In the genomic region with DNA sequence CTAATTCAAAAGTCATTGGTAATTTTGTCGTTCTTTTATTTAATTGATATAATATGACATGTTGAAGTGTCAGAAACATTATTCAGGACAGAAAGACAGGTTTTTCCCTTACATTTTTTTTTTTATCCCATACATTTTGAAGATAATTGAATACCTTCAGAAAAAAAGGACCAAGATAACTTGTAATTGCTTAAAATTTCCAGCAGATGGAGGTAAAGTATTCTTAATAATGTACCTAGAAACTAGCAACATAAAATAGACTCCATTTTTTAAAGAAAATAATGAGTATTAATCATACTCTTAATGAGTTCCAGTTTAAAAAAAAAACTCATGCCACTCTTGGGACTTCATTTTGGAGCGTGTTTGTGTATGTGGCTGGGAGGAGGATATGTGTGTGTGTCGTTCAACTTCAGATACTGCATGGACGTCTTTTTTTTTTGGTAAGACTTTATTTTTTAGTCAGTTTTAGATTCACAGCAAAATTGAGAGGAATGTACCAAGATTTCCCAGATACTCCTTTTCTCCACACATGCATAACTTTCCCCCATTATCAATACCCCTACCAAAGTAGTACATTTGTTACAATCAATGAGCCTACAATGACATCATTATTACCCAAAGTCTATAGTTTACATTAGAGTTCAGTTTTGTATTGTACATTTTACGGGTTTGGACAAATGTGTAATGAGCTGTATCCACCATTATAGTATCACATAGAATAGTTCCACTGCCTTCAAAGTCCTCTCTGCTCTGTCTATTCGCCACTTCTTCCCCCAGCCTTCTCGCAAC, we compare ENCODE assay signal across 9 cellular contexts.
A peak's percentile ranks its signal among the peaks of the same experiment; 100 is the strongest.
DNase-seq lines count a peak whose midpoint lies in the region; ATAC-seq and TF ChIP-seq lines count a peak whose summit lies in the region.
"Had no signal": no experiment of that assay in that cellular context is flagged by ENCODE, and none has a peak within 500 bp of the region (broad histone marks: within the 10 kb centered on the region; RNA-seq: fewer than 3 reads in every experiment).

No MANE protein-coding gene starts in this region.

- ATAC-seq in activated T-cell treated with anti-CD3 and anti-CD28 coated beads, Interleukin-2, amount 50 U/mL, for 72 hours (replicated peaks in 1 of 2): no peak

- BruUV-seq in A673 (replicated peaks; lab: Mats Ljungman, UMichigan): no TSS peak

- no peaks in the 10 kb centered on the region for H3K9me3 Mint-ChIP-seq in neural crest cell
- no peaks in the 10 kb centered on the region for H3K9me3 Mint-ChIP-seq in activated T-cell treated with anti-CD3 and anti-CD28 coated beads, Interleukin-2, amount 50 U/mL, for 72 hours
- H3K9me3 Mint-ChIP-seq: activated naive CD8-positive, alpha-beta T cell treated with anti-CD3 and anti-CD28 coated beads, Interleukin-2, amount 10 ng/mL, durations not matched to agents 7 days and 5 days had no signal

- DNase-seq in A673 (ENCODE audit: low spot score) (peak; percentile 39), GM13976 (ENCODE audit: low spot score) (peak; percentile 14), NCI-H446 treated with DMSO at 0.1 percent for 48 hours (lab: John Stamatoyannopoulos, UW) (peak; percentile 38), dermis blood vessel endothelial cell (peak; percentile 37), neural crest cell (ENCODE audit: low read depth, low spot score) (no peak), HK-2 (ENCODE audit: unreplicated experiment) (no peak), MG63 (no peak)
- no peak for DNase-seq in activated T-cell treated with anti-CD3 and anti-CD28 coated beads, Interleukin-2, amount 50 U/mL, for 72 hours
- DNase-seq: activated naive CD8-positive, alpha-beta T cell treated with anti-CD3 and anti-CD28 coated beads, Interleukin-2, amount 10 ng/mL, durations not matched to agents 7 days and 5 days had no signal

- no peak overlapping the region for H3K27ac ChIP-seq in A673 (ENCODE audit: low read depth, low read length, poor library complexity, severe bottlenecking)

- POLR2A ChIA-PET in A673 (lab: Charles Lee; ENCODE audit: low non-redundant PET): no interaction called here

- peaks cover 7% of the 10 kb centered on the region for H3K27me3 Mint-ChIP-seq in neural crest cell (ENCODE audit: low read depth)
- H3K27me3 Mint-ChIP-seq in activated T-cell treated with anti-CD3 and anti-CD28 coated beads, Interleukin-2, amount 50 U/mL, for 72 hours (ENCODE audit: low read depth): peaks cover 7% of the 10 kb centered on the region

- no peaks in the 10 kb centered on the region for H3K36me3 ChIP-seq in A673 (ENCODE audit: insufficient read depth, low read length, poor library complexity, severe bottlenecking)
- no peaks in the 10 kb centered on the region for H3K36me3 ChIP-seq in MG63

- TF ChIP-seq CTCF in A673 (conservative IDR thresholded peaks at IDR 0.05; ENCODE audit: low read depth, low read length) (peak; percentile 59; the same call in 1 of the 2 replicates), GM13976 (IDR thresholded peaks at IDR 0.05; ENCODE audit: borderline replicate concordance, control extremely low read depth, extremely low read depth, insufficient read depth, missing control alignments) (no peak), neural crest cell (conservative IDR thresholded peaks at IDR 0.05) (peak; percentile 77)

- intact Hi-C loops in A673 (cut with micrococcal nuclease; ENCODE audit: unreplicated experiment): loop anchor here (1.0 to 10.0 kb wide), 4 partner anchors 210 to 918 kb away; no protein-coding TSS in a partner anchor

- no peaks in the 10 kb centered on the region for H3K4me1 Mint-ChIP-seq in neural crest cell
- H3K4me1 Mint-ChIP-seq in activated T-cell treated with anti-CD3 and anti-CD28 coated beads, Interleukin-2, amount 50 U/mL, for 72 hours (ENCODE audit: low read depth): no peaks in the 10 kb centered on the region
- H3K4me1 Mint-ChIP-seq: activated naive CD8-positive, alpha-beta T cell treated with anti-CD3 and anti-CD28 coated beads, Interleukin-2, amount 10 ng/mL, durations not matched to agents 7 days and 5 days had no signal

- no peaks in the 10 kb centered on the region for H3K4me1 ChIP-seq in A673 (ENCODE audit: insufficient read depth, low read length, poor library complexity, severe bottlenecking)

- no peaks in the 10 kb centered on the region for H3K36me3 Mint-ChIP-seq in neural crest cell (ENCODE audit: low read depth)
- no peaks in the 10 kb centered on the region for H3K36me3 Mint-ChIP-seq in activated T-cell treated with anti-CD3 and anti-CD28 coated beads, Interleukin-2, amount 50 U/mL, for 72 hours (ENCODE audit: insufficient read depth in 2 of 2)
- H3K36me3 Mint-ChIP-seq: activated naive CD8-positive, alpha-beta T cell treated with anti-CD3 and anti-CD28 coated beads, Interleukin-2, amount 10 ng/mL, durations not matched to agents 7 days and 5 days had no signal

- no peaks in the 10 kb centered on the region for H3K9me3 ChIP-seq in A673 (ENCODE audit: low read depth, low read length, poor library complexity, severe bottlenecking)
- no peaks in the 10 kb centered on the region for H3K9me3 ChIP-seq in MG63

- CTCF ChIA-PET in A673 (lab: Charles Lee): interaction anchor here (0.7 kb wide), 1 partner anchor 445 kb away, joined by 5 read pairs; no protein-coding TSS in a partner anchor

- H3K4me3 Mint-ChIP-seq in neural crest cell: no peak overlapping the region
- H3K4me3 Mint-ChIP-seq in activated T-cell treated with anti-CD3 and anti-CD28 coated beads, Interleukin-2, amount 50 U/mL, for 72 hours: no peak overlapping the region
- H3K4me3 Mint-ChIP-seq: activated naive CD8-positive, alpha-beta T cell treated with anti-CD3 and anti-CD28 coated beads, Interleukin-2, amount 10 ng/mL, durations not matched to agents 7 days and 5 days had no signal

- no peak overlapping the region for H3K4me3 ChIP-seq in A673 (ENCODE audit: low read depth, low read length, poor library complexity, severe bottlenecking)
- no peak overlapping the region for H3K4me3 ChIP-seq in MG63

- in situ Hi-C loops in GM13976 (cut with MboI; ENCODE audit: low sequenced_read_pairs, unreplicated experiment): loop anchor here (25.0 kb wide), 1 partner anchor 491 kb away; no protein-coding TSS in a partner anchor

- H3K27ac Mint-ChIP-seq in neural crest cell (ENCODE audit: unreplicated experiment): no peak overlapping the region
- H3K27ac Mint-ChIP-seq in activated T-cell treated with anti-CD3 and anti-CD28 coated beads, Interleukin-2, amount 50 U/mL, for 72 hours: no peak overlapping the region
- H3K27ac Mint-ChIP-seq: activated naive CD8-positive, alpha-beta T cell treated with anti-CD3 and anti-CD28 coated beads, Interleukin-2, amount 10 ng/mL, durations not matched to agents 7 days and 5 days had no signal

- H3K27me3 ChIP-seq in A673 (replicated peaks; ENCODE audit: insufficient read depth, low read depth, low read length, poor library complexity) (peaks cover 22% of the 10 kb centered on the region), MG63 (no peaks in the 10 kb centered on the region)

Comparison
In these comparisons a context has a peak if more than half of its experiments do, and no peak if none do; other contexts are left out.
1. DNase-seq: peak in A673 (single experiment), GM13976 (single experiment), NCI-H446 treated with DMSO at 0.1 percent for 48 hours (single experiment) and dermis blood vessel endothelial cell (single experiment); none in neural crest cell (single experiment), HK-2 (single experiment), activated T-cell treated with anti-CD3 and anti-CD28 coated beads, Interleukin-2, amount 50 U/mL, for 72 hours (0 of 2) and MG63 (single experiment).